21 cellular contexts compared by ENCODE assay signal in the genomic region with DNA sequence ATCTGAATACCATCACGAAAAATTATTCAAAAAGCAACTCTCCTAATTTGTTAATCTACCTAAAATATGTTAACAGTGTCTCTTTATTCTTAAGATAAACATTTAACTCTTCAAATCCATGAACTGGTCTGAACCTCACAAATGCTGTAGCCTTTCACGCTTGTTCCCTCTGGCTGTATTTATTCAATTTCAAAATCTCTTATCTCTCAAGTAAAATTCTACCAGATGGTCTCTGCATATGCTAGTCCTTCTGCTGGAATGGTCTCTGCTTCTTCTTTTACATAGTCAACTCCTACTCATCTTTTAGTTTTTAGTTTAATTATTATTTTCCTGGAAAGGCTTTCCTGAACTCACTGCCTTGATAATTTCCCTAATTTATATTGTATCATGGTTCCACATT.
DNase-seq lines count a peak whose midpoint lies in the region; TF ChIP-seq lines count a peak whose summit lies in the region.
"Had no signal": no experiment of that assay in that cellular context is flagged by ENCODE, and none has a peak within 500 bp of the region (broad histone marks: within the 10 kb centered on the region; RNA-seq: fewer than 3 reads in every experiment).

No MANE protein-coding gene starts in this region.

- H3F3A ChIP-seq in SK-N-SH (replicated peaks; ENCODE audit: insufficient read depth) (no peaks in the 10 kb centered on the region), MM.1S (ENCODE audit: insufficient read depth, low read length) (no peaks in the 10 kb centered on the region)

- H3K4me1 ChIP-seq in SK-N-SH (ENCODE audit: control insufficient read depth in 1 of 2, insufficient read depth in 2 of 2, low read depth in 1 of 2, low read length in 1 of 2): peaks cover 0 to 3% of the 10 kb centered on the region in 2 experiments; a peak in 1 of 4 replicates
- H3K4me1 ChIP-seq in MM.1S (ENCODE audit: low read length): no peaks in the 10 kb centered on the region
- H3K4me1 ChIP-seq: A549 had no signal

- H3K79me2 ChIP-seq in SK-N-SH (ENCODE audit: insufficient read depth): no peaks in the 10 kb centered on the region
- H3K79me2 ChIP-seq in MM.1S (ENCODE audit: low read length): no peaks in the 10 kb centered on the region

- H3K27ac ChIP-seq in SK-N-SH (ENCODE audit: low read depth in 2 of 2, low read length in 1 of 2) (no peak overlapping the region), MM.1S (ENCODE audit: low read length) (no peak overlapping the region)
- H3K27ac ChIP-seq: A549, GM23248 had no signal

- no peak for TF ChIP-seq RAD21 in SK-N-SH (IDR thresholded peaks at IDR 0.05; ENCODE audit: low read length)

- H3K27me3 ChIP-seq in SK-N-SH (ENCODE audit: insufficient read depth): no peaks in the 10 kb centered on the region
- no peaks in the 10 kb centered on the region for H3K27me3 ChIP-seq in MM.1S (replicated peaks; ENCODE audit: insufficient read depth, low read length)

- no peaks in the 10 kb centered on the region for H3K9me3 ChIP-seq in SK-N-SH
- no peaks in the 10 kb centered on the region for H3K9me3 ChIP-seq in MM.1S (replicated peaks; ENCODE audit: insufficient read depth, low read length)
- H3K9me3 ChIP-seq: A549 had no signal

- CTCF ChIA-PET in SK-N-SH (lab: Yijun Ruan, JAX): no interaction called here

- H3K36me3 ChIP-seq in SK-N-SH (replicated peaks in 1 of 2; ENCODE audit: control insufficient read depth in 1 of 2, insufficient read depth in 2 of 2, low read length in 1 of 2) (no peaks in the 10 kb centered on the region), MM.1S (replicated peaks; ENCODE audit: insufficient read depth, low read length) (no peaks in the 10 kb centered on the region)

- no peaks in the 10 kb centered on the region for H3K9me2 ChIP-seq in SK-N-SH
- H3K9me2 ChIP-seq in MM.1S (replicated peaks; ENCODE audit: insufficient read depth, low read length): no peaks in the 10 kb centered on the region

- no peak for TF ChIP-seq CTCF in SK-N-SH (IDR thresholded peaks at IDR 0.05)
- no peak for TF ChIP-seq CTCF in MM.1S (IDR thresholded peaks at IDR 0.05; ENCODE audit: low read length)

- no peak overlapping the region for H3K4me2 ChIP-seq in SK-N-SH
- no peak overlapping the region for H3K4me2 ChIP-seq in MM.1S (ENCODE audit: low read depth, low read length)
- H3K4me2 ChIP-seq: A549 had no signal

- H4K20me1 ChIP-seq in SK-N-SH (ENCODE audit: insufficient read depth) (no peaks in the 10 kb centered on the region), MM.1S (ENCODE audit: insufficient read depth, low read length) (no peaks in the 10 kb centered on the region)

- H3K4me3 ChIP-seq in SK-N-SH (ENCODE audit: low read depth in 2 of 2, low read length in 1 of 2) (no peak overlapping the region), MM.1S (ENCODE audit: low read length) (no peak overlapping the region)
- H3K4me3 ChIP-seq: A549, GM12878, GM23248 had no signal

- POLR2A ChIA-PET in SK-N-SH (lab: Yijun Ruan, JAX): no interaction called here

- H3K9ac ChIP-seq in SK-N-SH (no peak overlapping the region), MM.1S (ENCODE audit: low read length) (no peak overlapping the region)
- H3K9ac ChIP-seq: GM23248 had no signal

- 9% methylated on average over 2 of the region's 2 CpGs for WGBS in SK-N-SH (ENCODE audit: low lambda C conversion rate)

- peak in 1 of 2 experiments; percentile 69; a peak in 2 of 4 replicates for TF ChIP-seq EP300 in SK-N-SH (IDR thresholded peaks at IDR 0.05; ENCODE audit: borderline replicate concordance in 1 of 2, low read depth in 1 of 2, low read length in 1 of 2)

- H2AFZ ChIP-seq in SK-N-SH (ENCODE audit: low read depth) (no peak overlapping the region), MM.1S (ENCODE audit: low read length) (no peak overlapping the region)
- H2AFZ ChIP-seq: GM23248 had no signal

- peak; percentile 64 for DNase-seq in DMS 273 (lab: John Stamatoyannopoulos, UW; ENCODE audit: unreplicated experiment)
- DNase-seq in NCI-H524 (lab: John Stamatoyannopoulos, UW): peak; percentile 0 to 57
- DNase-seq in SK-N-SH: peak; percentile 18
- no peak for DNase-seq in NCI-H128 (lab: John Stamatoyannopoulos, UW; ENCODE audit: unreplicated experiment)
- DNase-seq in NCI-H226: no peak
- no peak for DNase-seq in MM.1S
- no peak for DNase-seq in SHP77 treated with DMSO at 0.1 percent for 48 hours (lab: John Stamatoyannopoulos, UW)
- DNase-seq: 8988T; ACHN; AML-193; C1 segment of cervical spinal cord; Calu3; CD4-positive, alpha-beta memory T cell; COR-L47; DMS79; EL; GDM1; GM23248; H9 had no signal

TF ChIP-seq in SK-N-SH, 30 proteins besides CTCF, POLR2A, EP300 and RAD21:
- peak; percentile 65; the same call in 1 of the 2 replicates for TF ChIP-seq GATA2 (CRISPR knock-in tag; IDR thresholded peaks at IDR 0.05)
- TF ChIP-seq JUND (IDR thresholded peaks at IDR 0.05): no peak
- peak; percentile 77; the same call in 1 of the 2 replicates for TF ChIP-seq RCOR1 (IDR thresholded peaks at IDR 0.05; ENCODE audit: low read length)

Comparison
In these comparisons a context has a peak if more than half of its experiments do, and no peak if none do; other contexts are left out.
1. DNase-seq: peak in DMS 273 (single experiment), NCI-H524 (2 of 2) and SK-N-SH (single experiment); none in NCI-H128 (single experiment), NCI-H226 (single experiment), MM.1S (single experiment) and SHP77 treated with DMSO at 0.1 percent for 48 hours (single experiment).